ENCODE assay signal across 7 cellular contexts in the genomic region with DNA sequence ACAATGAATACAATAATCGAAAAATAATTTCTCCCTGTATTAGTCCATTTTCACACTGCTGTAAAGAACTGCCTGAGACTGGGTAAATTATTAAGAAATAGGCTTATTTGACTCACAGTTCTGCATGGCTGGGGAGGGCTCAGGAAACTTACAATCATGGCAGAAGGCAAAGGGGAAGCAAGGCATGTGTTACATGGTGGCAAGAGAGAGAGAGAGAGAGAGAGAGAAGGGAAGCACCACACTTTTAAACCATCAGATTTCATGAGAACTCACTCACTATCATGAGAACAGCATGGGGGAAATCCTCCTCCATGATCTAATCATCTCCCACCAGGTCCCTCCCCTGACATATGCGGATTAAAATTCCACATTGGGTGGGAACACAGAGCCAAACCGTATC.
A peak's percentile ranks its signal among the peaks of the same experiment; 100 is the strongest.
DNase-seq lines count a peak whose midpoint lies in the region; ATAC-seq, FAIRE-seq and TF ChIP-seq lines count a peak whose summit lies in the region.
"Not testable (repeated sequence)": the region's sequence is repeated elsewhere in the genome, so short reads cannot be mapped to it uniquely, and the experiment has no call there.

No MANE protein-coding gene starts in this region.

- not testable (repeated sequence) for H3K27me3 Mint-ChIP-seq in IgD-negative memory B cell; chondrocyte (ENCODE audit: low read depth)

- not testable (repeated sequence) for H3K4me3 ChIP-seq in A549; RWPE2 (ENCODE audit: severe bottlenecking)

- CTCF ChIA-PET in A549 (lab: Yijun Ruan, JAX), result not testable (repeated sequence)

- not testable (repeated sequence) for H3K4me2 ChIP-seq in A549

- not testable (repeated sequence) for H3K27me3 ChIP-seq in RWPE2 (ENCODE audit: insufficient read depth, poor library complexity, severe bottlenecking)

- H3K36me3 Mint-ChIP-seq in IgD-negative memory B cell; chondrocyte (ENCODE audit: low read depth): not testable (repeated sequence)

- peak overlapping the region in 2 of 4 donors; percentile 24 to 28 for H3K4me3 Mint-ChIP-seq in IgD-negative memory B cell
- H3K4me3 Mint-ChIP-seq in chondrocyte (ENCODE audit: unreplicated experiment), result not testable (repeated sequence)

- H3K36me3 ChIP-seq in RWPE2 (ENCODE audit: low read depth), result not testable (repeated sequence)

- H3K27ac Mint-ChIP-seq in IgD-negative memory B cell (peak overlapping the region; percentile 47 to 72 (median 67)), chondrocyte (ENCODE audit: unreplicated experiment) (peak overlapping the region; percentile 35)

- H3K9me3 Mint-ChIP-seq in IgD-negative memory B cell; chondrocyte (ENCODE audit: low read depth): not testable (repeated sequence)

- H3K4me1 Mint-ChIP-seq in IgD-negative memory B cell (peaks cover 36 to 47% (median 44%) of the 10 kb centered on the region in 3 donors), chondrocyte (ENCODE audit: low read depth) (peaks cover 56% of the 10 kb centered on the region)

- TF ChIP-seq RAD21 in A549 (conservative IDR thresholded peaks at IDR 0.05 in 1 of 2, IDR thresholded peaks at IDR 0.05 in 1 of 2), result not testable (repeated sequence)

- ATAC-seq in A549; RWPE2 (ENCODE audit: low read depth): not testable (repeated sequence)

- not testable (repeated sequence) for TF ChIP-seq POLR2A in A549 (IDR thresholded peaks at IDR 0.05; ENCODE audit: low read length); GM12892 (IDR thresholded peaks at IDR 0.05; ENCODE audit: low read depth, low read length)

- H3K4me1 ChIP-seq in A549 (peaks cover 35% of the 10 kb centered on the region), RWPE2 (ENCODE audit: insufficient read depth, poor library complexity, severe bottlenecking) (peaks cover 40% of the 10 kb centered on the region)

- not testable (repeated sequence) for TF ChIP-seq EP300 in A549 (IDR thresholded peaks at IDR 0.05)

- not testable (repeated sequence) for H3K9me3 ChIP-seq in A549; RWPE2 (ENCODE audit: severe bottlenecking)

- not testable (repeated sequence) for TF ChIP-seq CTCF in A549 (IDR thresholded peaks at IDR 0.05); RWPE2 (IDR thresholded peaks at IDR 0.05; ENCODE audit: poor library complexity, severe bottlenecking); chondrocyte (IDR thresholded peaks at IDR 0.05)

- 86% methylated on average over 3 of the region's 3 CpGs for WGBS in A549 (ENCODE audit: missing lambda C conversion rate)

- not testable (repeated sequence) for FAIRE-seq in A549 (lab: Jason Lieb, UNC)
- peak; percentile 66 for FAIRE-seq in GM12892 (lab: Jason Lieb, UNC)

- H3K27ac ChIP-seq in A549, result peak overlapping the region; percentile 47 to 77; a peak in 5 of 6 replicates
- H3K27ac ChIP-seq in RWPE2 (ENCODE audit: poor library complexity, severe bottlenecking), result peak overlapping the region; percentile 76

- DNase-seq in A549 (ENCODE audit: low read depth in 1 of 2, low spot score in 1 of 2); GM12892 (ENCODE audit: insufficient read length); RWPE2 (ENCODE audit: low spot score); chondrocyte (ENCODE audit: low spot score): not testable (repeated sequence)
- peak; percentile 59 for DNase-seq in kidney tubule cell (ENCODE audit: low spot score)
- DNase-seq in renal cortical epithelial cell (ENCODE audit: low read depth), result peak; percentile 68

- POLR2A ChIA-PET in A549 (lab: Yijun Ruan, JAX), result not testable (repeated sequence)
